14 cellular contexts compared by ENCODE assay signal in the genomic region with DNA sequence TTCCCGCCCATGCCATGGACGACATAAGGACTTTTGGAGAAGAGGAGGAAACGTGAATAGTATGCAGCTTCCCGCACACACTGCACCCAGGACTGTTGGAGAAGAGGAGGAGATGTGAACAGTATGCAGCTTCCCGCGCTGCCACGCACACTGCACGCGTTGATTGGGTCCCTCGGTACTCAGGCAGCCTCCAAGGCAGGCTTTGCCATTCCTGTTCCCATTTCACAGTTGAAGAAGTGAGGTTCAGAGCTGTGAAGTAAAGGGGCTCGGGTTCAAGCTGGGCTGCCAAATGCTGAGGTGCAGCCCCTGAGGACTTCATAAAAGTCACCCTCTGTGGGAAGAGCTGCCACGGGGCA.
"Had no signal": no experiment of that assay in that cellular context is flagged by ENCODE, and none has a peak within 500 bp of the region (broad histone marks: within the 10 kb centered on the region; RNA-seq: fewer than 3 reads in every experiment).

No MANE protein-coding gene starts in this region.

- H3K9me3 Mint-ChIP-seq: activated naive CD4-positive, alpha-beta T cell treated with anti-CD3 and anti-CD28 coated beads, Interleukin-2, amount 10 ng/mL, durations not matched to agents 7 days and 5 days; activated T-helper 17 cell treated with anti-CD3 and anti-CD28 coated beads, Interleukin-2, amount 50 U/mL, for 72 hours; endodermal cell had no signal

- H3K4me3 Mint-ChIP-seq: activated naive CD4-positive, alpha-beta T cell treated with anti-CD3 and anti-CD28 coated beads, Interleukin-2, amount 10 ng/mL, durations not matched to agents 7 days and 5 days; activated T-helper 17 cell treated with anti-CD3 and anti-CD28 coated beads, Interleukin-2, amount 50 U/mL, for 72 hours; endodermal cell had no signal

- H3K36me3 ChIP-seq: ascending aorta, gastrocnemius medialis, left lung, transverse colon had no signal

- H3K36me3 Mint-ChIP-seq: activated naive CD4-positive, alpha-beta T cell treated with anti-CD3 and anti-CD28 coated beads, Interleukin-2, amount 10 ng/mL, durations not matched to agents 7 days and 5 days had no signal

- H3K4me3 ChIP-seq: ascending aorta, dorsolateral prefrontal cortex, gastrocnemius medialis, left lung, transverse colon had no signal

- H3K27ac Mint-ChIP-seq: activated naive CD4-positive, alpha-beta T cell treated with anti-CD3 and anti-CD28 coated beads, Interleukin-2, amount 10 ng/mL, durations not matched to agents 7 days and 5 days; activated T-helper 17 cell treated with anti-CD3 and anti-CD28 coated beads, Interleukin-2, amount 50 U/mL, for 72 hours; endodermal cell had no signal

- H3K27me3 ChIP-seq: ascending aorta, gastrocnemius medialis, transverse colon had no signal

- ATAC-seq: activated CD4-positive, CD25-positive, alpha-beta regulatory T cell treated with anti-CD3 and anti-CD28 coated beads, Interleukin-2, amount 50 U/mL, for 24 hours; gastrocnemius medialis; left lung had no signal

- H3K9me3 ChIP-seq: ascending aorta, gastrocnemius medialis, left lung, transverse colon had no signal

- H3K4me1 ChIP-seq: ascending aorta, gastrocnemius medialis, transverse colon had no signal

- DNase-seq: activated naive CD4-positive, alpha-beta T cell treated with anti-CD3 and anti-CD28 coated beads, Interleukin-2, amount 10 ng/mL, durations not matched to agents 7 days and 5 days; gastrocnemius medialis; midbrain; stimulated activated naive CD4-positive, alpha-beta T cell; substantia nigra; SW 1271; T-helper 9 cell had no signal

- H3K4me1 Mint-ChIP-seq: activated naive CD4-positive, alpha-beta T cell treated with anti-CD3 and anti-CD28 coated beads, Interleukin-2, amount 10 ng/mL, durations not matched to agents 7 days and 5 days; activated T-helper 17 cell treated with anti-CD3 and anti-CD28 coated beads, Interleukin-2, amount 50 U/mL, for 72 hours had no signal

- H3K27ac ChIP-seq: ascending aorta, dorsolateral prefrontal cortex, gastrocnemius medialis, left lung, transverse colon had no signal
